1 cellular context compared by ENCODE assay signal in genomic region chr4:183830438-183830985, GRCh38.
TF ChIP-seq lines count a peak whose summit lies in the region.

No MANE protein-coding gene starts in this region.

TF ChIP-seq in GM12878, 131 proteins besides CTCF, POLR2A, EP300 and RAD21 (continued from another document):
- TF ChIP-seq, protein P1, sequence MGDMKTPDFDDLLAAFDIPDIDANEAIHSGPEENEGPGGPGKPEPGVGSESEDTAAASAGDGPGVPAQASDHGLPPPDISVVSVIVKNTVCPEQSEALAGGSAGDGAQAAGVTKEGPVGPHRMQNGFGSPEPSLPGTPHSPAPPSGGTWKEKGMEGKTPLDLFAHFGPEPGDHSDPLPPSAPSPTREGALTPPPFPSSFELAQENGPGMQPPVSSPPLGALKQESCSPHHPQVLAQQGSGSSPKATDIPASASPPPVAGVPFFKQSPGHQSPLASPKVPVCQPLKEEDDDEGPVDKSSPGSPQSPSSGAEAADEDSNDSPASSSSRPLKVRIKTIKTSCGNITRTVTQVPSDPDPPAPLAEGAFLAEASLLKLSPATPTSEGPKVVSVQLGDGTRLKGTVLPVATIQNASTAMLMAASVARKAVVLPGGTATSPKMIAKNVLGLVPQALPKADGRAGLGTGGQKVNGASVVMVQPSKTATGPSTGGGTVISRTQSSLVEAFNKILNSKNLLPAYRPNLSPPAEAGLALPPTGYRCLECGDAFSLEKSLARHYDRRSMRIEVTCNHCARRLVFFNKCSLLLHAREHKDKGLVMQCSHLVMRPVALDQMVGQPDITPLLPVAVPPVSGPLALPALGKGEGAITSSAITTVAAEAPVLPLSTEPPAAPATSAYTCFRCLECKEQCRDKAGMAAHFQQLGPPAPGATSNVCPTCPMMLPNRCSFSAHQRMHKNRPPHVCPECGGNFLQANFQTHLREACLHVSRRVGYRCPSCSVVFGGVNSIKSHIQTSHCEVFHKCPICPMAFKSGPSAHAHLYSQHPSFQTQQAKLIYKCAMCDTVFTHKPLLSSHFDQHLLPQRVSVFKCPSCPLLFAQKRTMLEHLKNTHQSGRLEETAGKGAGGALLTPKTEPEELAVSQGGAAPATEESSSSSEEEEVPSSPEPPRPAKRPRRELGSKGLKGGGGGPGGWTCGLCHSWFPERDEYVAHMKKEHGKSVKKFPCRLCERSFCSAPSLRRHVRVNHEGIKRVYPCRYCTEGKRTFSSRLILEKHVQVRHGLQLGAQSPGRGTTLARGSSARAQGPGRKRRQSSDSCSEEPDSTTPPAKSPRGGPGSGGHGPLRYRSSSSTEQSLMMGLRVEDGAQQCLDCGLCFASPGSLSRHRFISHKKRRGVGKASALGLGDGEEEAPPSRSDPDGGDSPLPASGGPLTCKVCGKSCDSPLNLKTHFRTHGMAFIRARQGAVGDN (IDR thresholded peaks at IDR 0.05), result no peak
- TF ChIP-seq FOS (IDR thresholded peaks at IDR 0.05; ENCODE audit: borderline replicate concordance, extremely low read depth, insufficient read length), result no peak
